ENCODE assay signal across 20 cellular contexts in the genomic region with DNA sequence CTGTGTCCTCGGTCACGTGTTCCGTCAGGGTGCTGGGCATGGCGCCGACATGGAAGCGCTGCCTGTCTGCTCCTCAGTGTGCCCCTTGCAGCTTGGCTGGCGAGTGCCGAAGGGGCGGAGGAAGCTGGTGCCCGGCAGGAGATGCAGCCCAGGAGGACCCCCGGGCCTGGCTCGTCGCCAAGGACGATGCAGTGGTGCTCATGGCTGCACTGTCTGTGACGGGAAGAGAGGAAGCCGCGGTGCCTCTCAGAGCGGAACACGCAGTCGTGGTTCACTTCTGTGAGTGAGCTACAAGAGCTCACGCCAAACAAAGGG. TPM values are rescaled to one million over a fixed set of nuclear protein-coding genes. Genes with fewer than 3 reads are reported as not detected.
DNase-seq lines count a peak whose midpoint lies in the region; ATAC-seq lines count a peak whose summit lies in the region.
"Had no signal": no experiment of that assay in that cellular context is flagged by ENCODE, and none has a peak within 500 bp of the region (broad histone marks: within the 10 kb centered on the region; RNA-seq: fewer than 3 reads in every experiment).

No MANE protein-coding gene starts in this region.

- H4K91ac ChIP-seq in neuronal stem cell (ENCODE audit: low read depth, low read length, poor library complexity): no peak overlapping the region

- DNase-seq in NCI-H345 (lab: John Stamatoyannopoulos, UW): peak; percentile 18
- DNase-seq in NCI-H345 treated with DMSO at 0.1 percent for 48 hours (lab: John Stamatoyannopoulos, UW; ENCODE audit: unreplicated experiment): no peak
- DNase-seq in left cardiac atrium: peak; percentile 16
- DNase-seq in neuronal stem cell (ENCODE audit: low spot score): no peak
- no peak for DNase-seq in NCI-H2196 treated with DMSO at 0.1 percent for 48 hours (lab: John Stamatoyannopoulos, UW; ENCODE audit: unreplicated experiment)
- no peak for DNase-seq in NCI-H446 treated with DMSO at 0.1 percent for 48 hours (lab: John Stamatoyannopoulos, UW)
- no peak for DNase-seq in CD1c-positive myeloid dendritic cell (ENCODE audit: extremely low spot score)
- DNase-seq: 8988T; activated CD4-positive, alpha-beta T cell treated with anti-CD3 and anti-CD28 coated beads, Interleukin-2, amount 50 U/mL, for 4 hours; activated naive CD8-positive, alpha-beta T cell treated with anti-CD3 and anti-CD28 coated beads for 36 hours; Calu3; effector CD8-positive, alpha-beta T cell; NCI-H1436; NCI-H2171; NCI-H748 treated with DMSO at 0.1 percent for 48 hours; stimulated activated CD4-positive, alpha-beta T cell treated with anti-CD3 and anti-CD28 coated beads, Interleukin-15, amount 100 ng/mL, for 24 hours had no signal

- H3K18ac ChIP-seq in neuronal stem cell (ENCODE audit: low read length): peak overlapping the region; percentile 80

- H3K4me2 ChIP-seq in BLaER1 treated with 17β-estradiol and CSF1 and Interleukin-3, amounts not matched to agents 10 nM and 100 nM: peak overlapping the region; percentile 78 to 92 (median 87)
- no peak overlapping the region for H3K4me2 ChIP-seq in neuronal stem cell (ENCODE audit: insufficient read depth, low read length, poor library complexity, severe bottlenecking)

- H3K9ac ChIP-seq in BLaER1 treated with 17β-estradiol and CSF1 and Interleukin-3, amounts not matched to agents 10 nM and 100 nM: no peak overlapping the region
- no peak overlapping the region for H3K9ac ChIP-seq in neuronal stem cell (ENCODE audit: low read depth, low read length, poor library complexity)

- H2BK12ac ChIP-seq in neuronal stem cell (ENCODE audit: low read length): peak overlapping the region; percentile 59

- H2BK5ac ChIP-seq in neuronal stem cell (ENCODE audit: low read length): no peak overlapping the region

- intact Hi-C loops in left cardiac atrium (cut with DNase I): no loop called here

- peaks cover 0 to 24% (median 9%) of the 10 kb centered on the region in 11 experiments; a peak in 11 of 22 replicates for H4K20me1 ChIP-seq in BLaER1 treated with 17β-estradiol and CSF1 and Interleukin-3, amounts not matched to agents 10 nM and 100 nM

- peak overlapping the region in 3 of 11 experiments; percentile 9 to 22 (median 21); a peak in 1 of 22 replicates for H3K27ac ChIP-seq in BLaER1 treated with 17β-estradiol and CSF1 and Interleukin-3, amounts not matched to agents 10 nM and 100 nM
- no peak overlapping the region for H3K27ac ChIP-seq in neuronal stem cell (replicated peaks; ENCODE audit: low read length)
- H3K27ac ChIP-seq: gastrocnemius medialis, uterus had no signal

- H3K23ac ChIP-seq in neuronal stem cell (ENCODE audit: low read depth, low read length, poor library complexity): peak overlapping the region; percentile 70

- peaks cover 9 to 28% (median 17%) of the 10 kb centered on the region in 11 experiments; a peak in 20 of 22 replicates for H3K9me3 ChIP-seq in BLaER1 treated with 17β-estradiol and CSF1 and Interleukin-3, amounts not matched to agents 10 nM and 100 nM (replicated peaks in 1 of 11)
- H3K9me3 ChIP-seq in neuronal stem cell (replicated peaks in 1 of 2; ENCODE audit: control insufficient read depth in 2 of 2, insufficient read depth in 1 of 2, low read depth in 1 of 2, low read length in 2 of 2): peaks cover 4 to 5% of the 10 kb centered on the region in 2 donors
- H3K9me3 ChIP-seq: gastrocnemius medialis, uterus had no signal

- no peak overlapping the region for H3K4ac ChIP-seq in neuronal stem cell (ENCODE audit: low read length)

- H2AK5ac ChIP-seq in neuronal stem cell (ENCODE audit: low read depth, low read length): peak overlapping the region; percentile 86

- H4K8ac ChIP-seq in neuronal stem cell (ENCODE audit: low read depth, low read length): peak overlapping the region; percentile 66

- H2AFZ ChIP-seq in neuronal stem cell (ENCODE audit: low read length): no peak overlapping the region

- peak overlapping the region; percentile 73 for H2BK15ac ChIP-seq in neuronal stem cell (ENCODE audit: low read length)

- H3K14ac ChIP-seq in neuronal stem cell (ENCODE audit: low read length): peak overlapping the region; percentile 66

- no peaks in the 10 kb centered on the region; a peak in 1 of 22 replicates for H3K36me3 ChIP-seq in BLaER1 treated with 17β-estradiol and CSF1 and Interleukin-3, amounts not matched to agents 10 nM and 100 nM
- H3K36me3 ChIP-seq in neuronal stem cell (replicated peaks in 1 of 2; ENCODE audit: control insufficient read depth in 2 of 2, insufficient read depth in 2 of 2, low read length in 2 of 2): no peaks in the 10 kb centered on the region
- H3K36me3 ChIP-seq: gastrocnemius medialis, uterus had no signal

- no peaks in the 10 kb centered on the region for H3K79me1 ChIP-seq in neuronal stem cell (ENCODE audit: low read depth, low read length)

- no peak for ATAC-seq in left cardiac atrium
- ATAC-seq: gastrocnemius medialis had no signal

- H2BK120ac ChIP-seq in neuronal stem cell (ENCODE audit: low read depth, low read length): no peak overlapping the region

- peaks cover 41 to 74% (median 54%) of the 10 kb centered on the region in 10 experiments for H3K4me1 ChIP-seq in BLaER1 treated with 17β-estradiol and CSF1 and Interleukin-3, amounts not matched to agents 10 nM and 100 nM
- H3K4me1 ChIP-seq in neuronal stem cell (ENCODE audit: control insufficient read depth in 2 of 2, insufficient read depth in 1 of 2, low read depth in 1 of 2, low read length in 2 of 2): peaks cover under 1 to 18% of the 10 kb centered on the region in 2 donors
- H3K4me1 ChIP-seq: uterus had no signal

- no CpG with 5 or more reads among the region's 21 CpGs for WGBS in neuronal stem cell (ENCODE audit: extremely low coverage in 2 of 2, insufficient read length in 2 of 2, insufficient replicate concordance in 1 of 2), 2 donors

- peaks cover 58 to 90% (median 76%) of the 10 kb centered on the region in 11 experiments for H3K27me3 ChIP-seq in BLaER1 treated with 17β-estradiol and CSF1 and Interleukin-3, amounts not matched to agents 10 nM and 100 nM
- peaks cover 0 to 33% (median 10%) of the 10 kb centered on the region in 3 experiments for H3K27me3 ChIP-seq in neuronal stem cell (ENCODE audit: control insufficient read depth in 3 of 3, insufficient read depth in 3 of 3, low read depth in 1 of 3, low read length in 3 of 3)

- peak overlapping the region in 4 of 10 experiments; percentile 13 to 42 (median 25); a peak in 5 of 20 replicates for H3K4me3 ChIP-seq in BLaER1 treated with 17β-estradiol and CSF1 and Interleukin-3, amounts not matched to agents 10 nM and 100 nM
- no peak overlapping the region for H3K4me3 ChIP-seq in neuronal stem cell (ENCODE audit: low read length in 2 of 2)
- H3K4me3 ChIP-seq: gastrocnemius medialis, uterus had no signal

RNA-seq across cellular contexts. Expression of a gene that starts 38.1 kb away (rescaled TPM):
- 10 to 100 TPM; 21.6 to 29.0 TPM for total RNA-seq in left cardiac atrium
- 67.8 TPM for polyA plus RNA-seq in neuronal stem cell (2013, experiment 1 of 2)
- polyA plus RNA-seq in neuronal stem cell (2013, experiment 2 of 2): 66.3 TPM

RNA-seq across cellular contexts. Expression of a gene that starts 56.3 kb away (rescaled TPM):
- under 1 TPM in 1 of 2 donors, not detected in 1; 0.27 TPM for total RNA-seq in left cardiac atrium
- polyA plus RNA-seq in neuronal stem cell (2013, experiment 1 of 2): 0.13 TPM
- polyA plus RNA-seq in neuronal stem cell (2013, experiment 2 of 2): 0.15 TPM
- total RNA-seq: M059J had no signal

Comparison
In these comparisons a context has a peak if more than half of its experiments do, and no peak if none do; other contexts are left out.
1. DNase-seq: peak in NCI-H345 (single experiment) and left cardiac atrium (single experiment); none in NCI-H345 treated with DMSO at 0.1 percent for 48 hours (single experiment), neuronal stem cell (single experiment), NCI-H2196 treated with DMSO at 0.1 percent for 48 hours (single experiment), NCI-H446 treated with DMSO at 0.1 percent for 48 hours (single experiment) and CD1c-positive myeloid dendritic cell (single experiment).